In the genomic region with DNA sequence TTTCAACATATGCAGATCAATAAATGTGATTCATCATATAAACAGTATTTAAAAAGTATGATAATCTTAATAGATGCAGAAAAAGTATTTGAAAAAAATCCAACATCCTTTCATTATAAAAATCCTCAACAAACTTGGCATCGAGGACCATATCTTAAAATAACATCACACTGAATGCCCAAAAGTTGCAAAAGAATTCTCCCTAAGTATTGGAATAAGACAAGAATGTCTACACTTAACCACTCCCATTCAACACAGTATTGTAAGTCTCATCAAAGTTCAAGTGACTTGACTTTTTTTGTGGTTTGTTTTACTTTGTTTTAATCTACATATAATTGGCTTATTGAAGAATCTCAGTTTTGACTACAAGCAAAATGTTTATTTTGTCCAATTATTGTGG, we compare ENCODE assay signal across 25 cellular contexts.
"Had no signal": no experiment of that assay in that cellular context is flagged by ENCODE, and none has a peak within 500 bp of the region (broad histone marks: within the 10 kb centered on the region; RNA-seq: fewer than 3 reads in every experiment).

No MANE protein-coding gene starts in this region.

- DNase-seq: activated CD4-positive, alpha-beta memory T cell treated with anti-CD3 and anti-CD28 coated beads, Interleukin-2, amount 10 ng/mL, durations not matched to agents 7 days and 5 days; activated CD4-positive, alpha-beta T cell treated with anti-CD3 and anti-CD28 coated beads for 36 hours; activated CD4-positive, alpha-beta T cell treated with anti-CD3 and anti-CD28 coated beads, Interleukin-2, amount 50 U/mL, for 1 hour; activated naive CD4-positive, alpha-beta T cell; activated T-cell treated with anti-CD3 and anti-CD28 coated beads for 4 hours; amniotic stem cell; body of pancreas; central memory CD4-positive, alpha-beta T cell; KG1; NCI-H1092; NCI-H1417; NCI-H1930; NCI-H2107; NCI-H2171 treated with DMSO at 0.1 percent for 48 hours; NCI-H345; NCI-H510A; NCI-H526 treated with DMSO at 0.1 percent for 48 hours; NCI-H82; RPMI8226; T-cell; T-helper 2 cell; T1000 had no signal

- H3K27me3 ChIP-seq: ascending aorta, body of pancreas had no signal

- H3K4me1 ChIP-seq: ascending aorta, body of pancreas had no signal

- H3K4me3 ChIP-seq: ascending aorta, body of pancreas, SK-N-MC had no signal

- H3K36me3 ChIP-seq: ascending aorta had no signal

- H3K9me3 ChIP-seq: ascending aorta, body of pancreas had no signal

- H3K27ac ChIP-seq: ascending aorta, body of pancreas, SK-N-MC, VCaP had no signal
